13 cellular contexts compared by ENCODE assay signal in the genomic region with DNA sequence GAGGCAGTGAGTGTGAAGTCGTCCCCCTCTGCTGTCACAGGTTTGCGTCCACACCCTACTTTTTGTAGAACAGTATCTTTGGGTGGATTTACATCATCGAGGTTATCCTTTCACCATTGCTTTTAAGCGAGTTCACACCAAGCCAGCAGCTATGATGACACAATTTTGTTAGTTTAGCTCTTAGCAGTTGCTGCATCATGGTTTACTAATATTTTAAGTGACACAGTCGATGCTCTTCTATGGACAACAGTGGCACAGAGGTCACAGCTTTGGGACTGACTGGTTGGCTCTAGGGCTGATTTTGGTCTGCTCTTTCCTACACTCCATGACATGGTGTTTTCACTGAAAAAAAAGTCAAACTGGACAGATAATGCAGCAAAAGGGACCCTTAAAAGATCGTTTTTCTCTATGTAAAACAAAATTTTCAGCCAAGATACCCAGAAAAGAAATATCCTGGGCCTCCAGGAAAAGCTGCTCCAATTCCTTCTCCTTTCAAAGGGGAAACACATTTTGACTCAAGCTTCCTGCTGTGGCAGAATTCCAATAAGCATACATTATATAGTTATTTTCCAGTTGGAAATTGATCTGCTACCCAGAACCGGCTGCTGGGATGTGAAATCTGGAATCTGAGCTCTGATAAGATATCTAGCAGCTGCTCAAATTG.
A peak's percentile ranks its signal among the peaks of the same experiment; 100 is the strongest.
DNase-seq lines count a peak whose midpoint lies in the region; ATAC-seq and TF ChIP-seq lines count a peak whose summit lies in the region.
"Had no signal": no experiment of that assay in that cellular context is flagged by ENCODE, and none has a peak within 500 bp of the region (broad histone marks: within the 10 kb centered on the region; RNA-seq: fewer than 3 reads in every experiment).

No MANE protein-coding gene starts in this region.

- peaks cover 45% of the 10 kb centered on the region for H3K36me3 ChIP-seq in CD4-positive, alpha-beta memory T cell (ENCODE audit: insufficient read depth, low read length)
- H3K36me3 ChIP-seq in OCI-LY7 (ENCODE audit: insufficient read depth, low read length) (peaks cover 74% of the 10 kb centered on the region), endodermal cell (ENCODE audit: control insufficient read depth, insufficient read depth, low read length) (peaks cover 74% of the 10 kb centered on the region)

- H3K27ac Mint-ChIP-seq in CD4-positive, alpha-beta memory T cell = peak overlapping the region in 5 of 7 donors; percentile 24 to 82 (median 46)
- H3K27ac Mint-ChIP-seq in endodermal cell (peak overlapping the region; percentile 55), T-cell (no peak overlapping the region)

- no peaks in the 10 kb centered on the region for H3K27me3 Mint-ChIP-seq in CD4-positive, alpha-beta memory T cell
- H3K27me3 Mint-ChIP-seq in endodermal cell (ENCODE audit: insufficient read depth) (no peaks in the 10 kb centered on the region), T-cell (no peaks in the 10 kb centered on the region)

- H3K4me1 Mint-ChIP-seq in CD4-positive, alpha-beta memory T cell = peaks cover 0 to 4% (median 0%) of the 10 kb centered on the region in 4 donors
- H3K4me1 Mint-ChIP-seq in endodermal cell = no peaks in the 10 kb centered on the region
- H3K4me1 Mint-ChIP-seq in T-cell = peaks cover 1 to 7% (median 2%) of the 10 kb centered on the region in 3 donors

- in situ Hi-C loops in GM13977 (cut with MboI; ENCODE audit: low pct_unique_long_range_greater_than_20kb, low sequenced_read_pairs, unreplicated experiment) = no loop called here

- 92 to 93% methylated on average over 6 to 7 of the region's 7 CpGs for WGBS in endodermal cell (ENCODE audit: insufficient coverage in 1 of 2, insufficient read length in 1 of 2), 2 experiments

- H3K9me3 ChIP-seq in CD4-positive, alpha-beta memory T cell (ENCODE audit: control insufficient read depth in 1 of 2, low read length in 2 of 2) = no peaks in the 10 kb centered on the region
- no peaks in the 10 kb centered on the region for H3K9me3 ChIP-seq in OCI-LY7 (ENCODE audit: low read length)
- no peaks in the 10 kb centered on the region for H3K9me3 ChIP-seq in endodermal cell (ENCODE audit: control insufficient read depth, low read length)
- H3K9me3 ChIP-seq: neutrophil had no signal

- no peak overlapping the region for H3K4me3 Mint-ChIP-seq in CD4-positive, alpha-beta memory T cell
- H3K4me3 Mint-ChIP-seq in endodermal cell (no peak overlapping the region), T-cell (no peak overlapping the region)

- CTCF ChIA-PET in CD4-positive, alpha-beta memory T cell (lab: Charles Lee; ENCODE audit: partially characterized antibody) = interaction anchor here (1.1 to 3.0 kb wide), 2 partner anchors 10 to 284 kb away, joined by 4 to 14 read pairs; no protein-coding TSS in a partner anchor
- CTCF ChIA-PET in OCI-LY7 (lab: Charles Lee; ENCODE audit: unreplicated experiment) = no interaction called here
- CTCF ChIA-PET in T-cell (lab: Charles Lee) = no interaction called here

- no peak overlapping the region for H3K4me2 ChIP-seq in OCI-LY7 (ENCODE audit: low read length)

- H3K27ac ChIP-seq in CD4-positive, alpha-beta memory T cell (ENCODE audit: low read depth, low read length) = no peak overlapping the region
- no peak overlapping the region for H3K27ac ChIP-seq in OCI-LY7 (ENCODE audit: low read depth, low read length, poor library complexity, severe bottlenecking)
- no peak overlapping the region for H3K27ac ChIP-seq in endodermal cell (ENCODE audit: low read depth, low read length)
- H3K27ac ChIP-seq: neutrophil had no signal

- TF ChIP-seq CTCF in OCI-LY7 (conservative IDR thresholded peaks at IDR 0.05; ENCODE audit: low read length) = no peak
- no peak for TF ChIP-seq CTCF in endodermal cell (conservative IDR thresholded peaks at IDR 0.05)
- no peak for TF ChIP-seq CTCF in GM13977 (IDR thresholded peaks at IDR 0.05; ENCODE audit: extremely low read depth, insufficient read depth, missing control alignments)

- intact Hi-C loops in CD4-positive, alpha-beta memory T cell (cut with micrococcal nuclease) = no loop called here
- intact Hi-C loops in OCI-LY7 (cut with micrococcal nuclease; ENCODE audit: unreplicated experiment) = no loop called here

- H3K27me3 ChIP-seq in CD4-positive, alpha-beta memory T cell (ENCODE audit: insufficient read depth, low read length) = no peaks in the 10 kb centered on the region
- no peaks in the 10 kb centered on the region for H3K27me3 ChIP-seq in endodermal cell (ENCODE audit: control insufficient read depth, insufficient read depth, low read length, poor library complexity, severe bottlenecking)
- H3K27me3 ChIP-seq: neutrophil had no signal

- peaks cover 30 to 65% of the 10 kb centered on the region in 2 donors for H3K36me3 Mint-ChIP-seq in CD4-positive, alpha-beta memory T cell
- H3K36me3 Mint-ChIP-seq in endodermal cell (ENCODE audit: low read depth) = peaks cover 70% of the 10 kb centered on the region
- H3K36me3 Mint-ChIP-seq in T-cell = peaks cover 36% of the 10 kb centered on the region

- no peak for DNase-seq in CD4-positive, alpha-beta memory T cell
- DNase-seq in OCI-LY7 (ENCODE audit: low spot score) = no peak
- DNase-seq in endodermal cell = no peak
- DNase-seq in pulmonary artery endothelial cell (ENCODE audit: low read depth, low spot score) = peak; percentile 46
- DNase-seq in GM13977 (ENCODE audit: low spot score) = no peak
- no peak for DNase-seq in NCI-H774 (lab: John Stamatoyannopoulos, UW)
- DNase-seq in T-cell = no peak
- DNase-seq: activated T-cell treated with anti-CD3 and anti-CD28 coated beads, Interleukin-2, amount 50 U/mL, for 1 hour; foreskin melanocyte; left colon; RPMI8226 had no signal

- no peaks in the 10 kb centered on the region for H3K4me1 ChIP-seq in CD4-positive, alpha-beta memory T cell (ENCODE audit: insufficient read depth, low read length)
- no peaks in the 10 kb centered on the region for H3K4me1 ChIP-seq in OCI-LY7 (ENCODE audit: insufficient read depth, low read length, poor library complexity, severe bottlenecking)
- no peaks in the 10 kb centered on the region for H3K4me1 ChIP-seq in endodermal cell (ENCODE audit: control insufficient read depth, insufficient read depth, low read length)

- POLR2A ChIA-PET in CD4-positive, alpha-beta memory T cell (lab: Charles Lee; ENCODE audit: partially characterized antibody) = no interaction called here
- POLR2A ChIA-PET in OCI-LY7 (lab: Charles Lee) (interaction anchor here (0.6 to 0.9 kb wide), 3 partner anchors 23 to 135 kb away, joined by 3 read pairs; no protein-coding TSS in a partner anchor), T-cell (lab: Charles Lee) (no interaction called here)

- H3K79me2 ChIP-seq in OCI-LY7 (ENCODE audit: insufficient read depth, low read depth, low read length) = no peaks in the 10 kb centered on the region

- no peaks in the 10 kb centered on the region for H3K9me3 Mint-ChIP-seq in CD4-positive, alpha-beta memory T cell
- H3K9me3 Mint-ChIP-seq in endodermal cell = no peaks in the 10 kb centered on the region
- no peaks in the 10 kb centered on the region for H3K9me3 Mint-ChIP-seq in T-cell

- no peak overlapping the region for H3K4me3 ChIP-seq in CD4-positive, alpha-beta memory T cell (ENCODE audit: low read length in 2 of 2)
- H3K4me3 ChIP-seq in OCI-LY7 (ENCODE audit: low read depth, low read length, poor library complexity, severe bottlenecking) = no peak overlapping the region
- H3K4me3 ChIP-seq in endodermal cell (ENCODE audit: low read length) = no peak overlapping the region

- ATAC-seq in HG03108 (IDR thresholded peaks at IDR 0.05; ENCODE audit: unreplicated experiment) (no peak), T-cell (replicated peaks in 1 of 4) (no peak)
- ATAC-seq: left colon had no signal

- no peak overlapping the region for H3K9ac ChIP-seq in endodermal cell (ENCODE audit: extremely low read depth, low read length, poor library complexity, severe bottlenecking)

- TSS peak; percentile 28 for BruUV-seq in OCI-LY7 (replicated peaks; lab: Mats Ljungman, UMichigan)

- no peaks in the 10 kb centered on the region for H4K20me1 ChIP-seq in OCI-LY7 (ENCODE audit: insufficient read depth, low read length)

- H3K9me2 ChIP-seq in OCI-LY7 (ENCODE audit: insufficient read depth, low read length) = no peaks in the 10 kb centered on the region

- H2AFZ ChIP-seq in OCI-LY7 (ENCODE audit: low read length) = no peak overlapping the region

Comparison
In these comparisons a context has a peak if more than half of its experiments do, and no peak if none do; other contexts are left out.
1. H3K27ac Mint-ChIP-seq: peak in CD4-positive, alpha-beta memory T cell (5 of 7) and endodermal cell (single experiment); none in T-cell (0 of 2).